Comparison of ENCODE assay signal across 12 cellular contexts in genomic region chr21:31888936-31889371, GRCh38. TPM values are rescaled to one million over a fixed set of nuclear protein-coding genes. Genes with fewer than 3 reads are reported as not detected.
DNase-seq lines count a peak whose midpoint lies in the region; ATAC-seq and TF ChIP-seq lines count a peak whose summit lies in the region.
"Had no signal": no experiment of that assay in that cellular context is flagged by ENCODE, and none has a peak within 500 bp of the region (broad histone marks: within the 10 kb centered on the region; RNA-seq: fewer than 3 reads in every experiment).

No MANE protein-coding gene starts in this region.

- ATAC-seq in esophagus mucosa (peak; percentile 44), HG03432 (IDR thresholded peaks at IDR 0.05; ENCODE audit: unreplicated experiment) (no peak), HG02973 (IDR thresholded peaks at IDR 0.05; ENCODE audit: unreplicated experiment) (no peak), GM21390 (IDR thresholded peaks at IDR 0.05; ENCODE audit: unreplicated experiment) (no peak)
- ATAC-seq: activated naive CD4-positive, alpha-beta T cell treated with anti-CD3 and anti-CD28 coated beads, Interleukin-2, amount 50 U/mL, for 72 hours had no signal

- H3K36me3 Mint-ChIP-seq in nephron progenitor cell (ENCODE audit: low read depth): peaks cover 42% of the 10 kb centered on the region
- H3K36me3 Mint-ChIP-seq: activated naive CD4-positive, alpha-beta T cell treated with anti-CD3 and anti-CD28 coated beads, Interleukin-2, amount 50 U/mL, for 72 hours had no signal

- peaks cover 11% of the 10 kb centered on the region for H3K9me3 Mint-ChIP-seq in nephron progenitor cell
- H3K9me3 Mint-ChIP-seq: activated naive CD4-positive, alpha-beta T cell treated with anti-CD3 and anti-CD28 coated beads, Interleukin-2, amount 50 U/mL, for 72 hours had no signal

- TF ChIP-seq CTCF in nephron progenitor cell (IDR thresholded peaks at IDR 0.05): no peak

- no peaks in the 10 kb centered on the region for H3K27me3 Mint-ChIP-seq in nephron progenitor cell (ENCODE audit: low read depth, poor library complexity)

- H3K4me1 Mint-ChIP-seq in nephron progenitor cell: peaks cover 66% of the 10 kb centered on the region

- DNase-seq in ELF-1 (ENCODE audit: low read depth, low spot score) (peak; percentile 82), LoVo (ENCODE audit: low spot score) (peak; percentile 51), nephron progenitor cell (no peak), MV-4-11 (lab: John Stamatoyannopoulos, UW) (no peak)
- DNase-seq: dorsolateral prefrontal cortex, T-helper 2 cell had no signal

- no peak overlapping the region for H3K4me3 Mint-ChIP-seq in nephron progenitor cell

- peak overlapping the region; percentile 71 for H3K27ac Mint-ChIP-seq in nephron progenitor cell
- H3K27ac Mint-ChIP-seq: activated naive CD4-positive, alpha-beta T cell treated with anti-CD3 and anti-CD28 coated beads, Interleukin-2, amount 50 U/mL, for 72 hours had no signal

RNA-seq across cellular contexts. Expression of gene HUNK, which starts 16.1 kb away (rescaled TPM):
- 0.92 TPM for total RNA-seq in esophagus mucosa
- total RNA-seq: glomerular endothelial cell had no signal

Comparison
In these comparisons a context has a peak if more than half of its experiments do, and no peak if none do; other contexts are left out.
1. DNase-seq: peak in ELF-1 (single experiment) and LoVo (single experiment); none in nephron progenitor cell (single experiment) and MV-4-11 (single experiment).